Comparison of ENCODE assay signal across 33 cellular contexts in genomic region chr15:71813723-71814470, GRCh38. TPM values are rescaled to one million over a fixed set of nuclear protein-coding genes. Genes with fewer than 3 reads are reported as not detected.
"Had no signal": no experiment of that assay in that cellular context is flagged by ENCODE, and none has a peak within 500 bp of the region (broad histone marks: within the 10 kb centered on the region; RNA-seq: fewer than 3 reads in every experiment).

No MANE protein-coding gene starts in this region.

- H3K9me3 ChIP-seq: esophagus squamous epithelium, left ventricle myocardium inferior, lower lobe of right lung, right atrium auricular region, suprapubic skin, transverse colon, vagina had no signal

- H3K27ac ChIP-seq: coronary artery, esophagus squamous epithelium, lower lobe of right lung, parathyroid adenoma, right atrium auricular region, suprapubic skin, transverse colon, vagina had no signal

- H3K4me3 Mint-ChIP-seq: naive thymus-derived CD8-positive, alpha-beta T cell; nephron progenitor cell; stimulated activated naive CD8-positive, alpha-beta T cell treated with anti-CD3 and anti-CD28 coated beads, Interleukin-15, Interleukin-2, amounts not matched to agents 100 ng/mL and 50 ng/mL, for 24 hours had no signal

- H3K27ac Mint-ChIP-seq: nephron progenitor cell; progenitor cell of endocrine pancreas; stimulated activated naive CD8-positive, alpha-beta T cell treated with anti-CD3 and anti-CD28 coated beads, Interleukin-15, Interleukin-2, amounts not matched to agents 100 ng/mL and 50 ng/mL, for 24 hours had no signal

- FAIRE-seq: endothelial cell of umbilical vein, islet of Langerhans had no signal

- H3K27me3 Mint-ChIP-seq: naive thymus-derived CD8-positive, alpha-beta T cell; stimulated activated naive CD8-positive, alpha-beta T cell treated with anti-CD3 and anti-CD28 coated beads, Interleukin-15, Interleukin-2, amounts not matched to agents 100 ng/mL and 50 ng/mL, for 24 hours had no signal

- H3K4me3 ChIP-seq: coronary artery, esophagus squamous epithelium, heart right ventricle, left ventricle myocardium inferior, lower lobe of right lung, right atrium auricular region, smooth muscle cell, suprapubic skin, transverse colon, vagina had no signal

- H3K36me3 ChIP-seq: esophagus squamous epithelium, heart right ventricle, left ventricle myocardium inferior, lower lobe of right lung, right atrium auricular region, suprapubic skin, transverse colon, vagina had no signal

- ATAC-seq: left colon; naive thymus-derived CD8-positive, alpha-beta T cell; sciatic nerve had no signal

- H3K4me1 ChIP-seq: esophagus squamous epithelium, lower lobe of right lung, parathyroid adenoma, right atrium auricular region, suprapubic skin, vagina had no signal

- H3K27me3 ChIP-seq: esophagus squamous epithelium, heart right ventricle, right atrium auricular region, suprapubic skin, transverse colon, vagina had no signal

- H3K9ac ChIP-seq: parathyroid adenoma had no signal

- DNase-seq: dermis blood vessel endothelial cell; effector memory CD4-positive, alpha-beta T cell; esophagus squamous epithelium; foreskin melanocyte; glutamatergic neuron; heart right ventricle; hippocampal formation; kidney glomerular epithelial cell; lower lobe of right lung; naive thymus-derived CD8-positive, alpha-beta T cell; nephron progenitor cell; occipital lobe; stimulated activated CD4-positive, alpha-beta T cell treated with anti-CD3 and anti-CD28 coated beads, Interleukin-12 subunit alpha, Interleukin-12 subunit beta, amount 100 ng/mL, for 4 hours; stimulated activated CD4-positive, alpha-beta T cell treated with anti-CD3 and anti-CD28 coated beads, Interleukin-1b, Interleukin-23, amount 100 ng/mL, for 48 hours; stimulated activated CD4-positive, alpha-beta T cell treated with anti-CD3 and anti-CD28 coated beads, Interleukin-4, amount 100 ng/mL, for 1 hour; stimulated activated CD8-positive, alpha-beta memory T cell treated with anti-CD3 and anti-CD28 coated beads, Interleukin-4, amount 100 ng/mL, for 48 hours; transverse colon had no signal

RNA-seq across cellular contexts. Expression of gene NR2E3, which starts 3.5 kb away (rescaled TPM):
- total RNA-seq: dermis blood vessel endothelial cell; epithelial cell of proximal tubule; left ventricle myocardium inferior; lower lobe of right lung; mesenteric fat pad; myocyte; naive thymus-derived CD8-positive, alpha-beta T cell; progenitor cell of endocrine pancreas; right atrium auricular region; sciatic nerve; smooth muscle cell had no signal
- polyA plus RNA-seq: smooth muscle cell had no signal
